18 cellular contexts compared by ENCODE assay signal in genomic region chr5:30749971-30750370, GRCh38.
"Had no signal": no experiment of that assay in that cellular context is flagged by ENCODE, and none has a peak within 500 bp of the region (broad histone marks: within the 10 kb centered on the region; RNA-seq: fewer than 3 reads in every experiment).

No MANE protein-coding gene starts in this region.

- H3K27ac Mint-ChIP-seq: activated CD4-positive, alpha-beta memory T cell treated with anti-CD3 and anti-CD28 coated beads, Interleukin-2, amount 10 ng/mL, durations not matched to agents 7 days and 5 days; activated CD4-positive, alpha-beta T cell treated with anti-CD3 and anti-CD28 coated beads for 36 hours; activated naive CD8-positive, alpha-beta T cell treated with anti-CD3 and anti-CD28 coated beads for 36 hours; activated T-cell treated with anti-CD3 and anti-CD28 coated beads, Interleukin-2, amount 50 U/mL, for 72 hours; dendritic cell treated with granulocyte-macrophage colony-stimulating factor and Interleukin-4, amounts not matched to agents 40 ng/mL and 50 ng/mL, for 4 days; effector memory CD8-positive, alpha-beta T cell; natural killer cell treated with Interleukin-12 subunit alpha and Interleukin-12 subunit beta and Interleukin-15 and Interleukin-18, amount 100 ng/mL, for 72 hours; type B pancreatic cell had no signal

- H3K4me3 ChIP-seq: ascending aorta, prostate gland, sigmoid colon had no signal

- H3K36me3 Mint-ChIP-seq: activated naive CD8-positive, alpha-beta T cell treated with anti-CD3 and anti-CD28 coated beads for 36 hours; natural killer cell treated with Interleukin-12 subunit alpha and Interleukin-12 subunit beta and Interleukin-15 and Interleukin-18, amount 100 ng/mL, for 72 hours; type B pancreatic cell had no signal

- H3K27me3 Mint-ChIP-seq: activated CD4-positive, alpha-beta memory T cell treated with anti-CD3 and anti-CD28 coated beads, Interleukin-2, amount 10 ng/mL, durations not matched to agents 7 days and 5 days; activated CD4-positive, alpha-beta T cell treated with anti-CD3 and anti-CD28 coated beads for 36 hours; activated naive CD8-positive, alpha-beta T cell treated with anti-CD3 and anti-CD28 coated beads for 36 hours; dendritic cell treated with granulocyte-macrophage colony-stimulating factor and Interleukin-4, amounts not matched to agents 40 ng/mL and 50 ng/mL, for 4 days; effector memory CD8-positive, alpha-beta T cell; natural killer cell treated with Interleukin-12 subunit alpha and Interleukin-12 subunit beta and Interleukin-15 and Interleukin-18, amount 100 ng/mL, for 72 hours had no signal

- H3K4me1 Mint-ChIP-seq: activated CD4-positive, alpha-beta memory T cell treated with anti-CD3 and anti-CD28 coated beads, Interleukin-2, amount 10 ng/mL, durations not matched to agents 7 days and 5 days; activated CD4-positive, alpha-beta T cell treated with anti-CD3 and anti-CD28 coated beads for 36 hours; activated naive CD8-positive, alpha-beta T cell treated with anti-CD3 and anti-CD28 coated beads for 36 hours had no signal

- H3K27ac ChIP-seq: ascending aorta, prostate gland, sigmoid colon, WERI-Rb-1 had no signal

- DNase-seq: activated CD4-positive, alpha-beta memory T cell treated with anti-CD3 and anti-CD28 coated beads, Interleukin-2, amount 10 ng/mL, durations not matched to agents 7 days and 5 days; activated CD4-positive, alpha-beta T cell treated with anti-CD3 and anti-CD28 coated beads for 36 hours; activated gamma-delta T cell treated with Interleukin-2 at 50 U/mL for 16 hours; activated naive CD8-positive, alpha-beta T cell treated with anti-CD3 and anti-CD28 coated beads for 36 hours; activated T-cell treated with anti-CD3 and anti-CD28 coated beads, Interleukin-2, amount 50 U/mL, for 72 hours; central memory CD4-positive, alpha-beta T cell; effector memory CD8-positive, alpha-beta T cell; hypothalamus; sigmoid colon; stimulated activated CD4-positive, alpha-beta T cell treated with anti-CD3 and anti-CD28 coated beads, Interleukin-2, amount 100 ng/mL, for 48 hours; stimulated activated naive CD4-positive, alpha-beta T cell treated with Interleukin-2 at 50 U/mL for 16 hours; WERI-Rb-1 had no signal

- ATAC-seq: activated CD4-positive, alpha-beta T cell treated with anti-CD3 and anti-CD28 coated beads for 36 hours; activated T-cell treated with anti-CD3 and anti-CD28 coated beads, Interleukin-2, amount 50 U/mL, for 72 hours; effector memory CD8-positive, alpha-beta T cell; left lobe of liver; natural killer cell treated with Interleukin-12 subunit alpha and Interleukin-12 subunit beta and Interleukin-15 and Interleukin-18, amount 100 ng/mL, for 72 hours had no signal

- H3K4me1 ChIP-seq: ascending aorta, prostate gland, sigmoid colon had no signal

- H3K27me3 ChIP-seq: ascending aorta, sigmoid colon had no signal

- H3K9me3 ChIP-seq: ascending aorta, prostate gland, sigmoid colon had no signal

- H3K4me3 Mint-ChIP-seq: activated CD4-positive, alpha-beta memory T cell treated with anti-CD3 and anti-CD28 coated beads, Interleukin-2, amount 10 ng/mL, durations not matched to agents 7 days and 5 days; activated CD4-positive, alpha-beta T cell treated with anti-CD3 and anti-CD28 coated beads for 36 hours; activated naive CD8-positive, alpha-beta T cell treated with anti-CD3 and anti-CD28 coated beads for 36 hours; activated T-cell treated with anti-CD3 and anti-CD28 coated beads, Interleukin-2, amount 50 U/mL, for 72 hours; dendritic cell treated with granulocyte-macrophage colony-stimulating factor and Interleukin-4, amounts not matched to agents 40 ng/mL and 50 ng/mL, for 4 days; effector memory CD8-positive, alpha-beta T cell; natural killer cell treated with Interleukin-12 subunit alpha and Interleukin-12 subunit beta and Interleukin-15 and Interleukin-18, amount 100 ng/mL, for 72 hours; type B pancreatic cell had no signal

- H3K36me3 ChIP-seq: ascending aorta, prostate gland, sigmoid colon, WERI-Rb-1 had no signal
